ENCODE assay signal across 17 cellular contexts in the genomic region with DNA sequence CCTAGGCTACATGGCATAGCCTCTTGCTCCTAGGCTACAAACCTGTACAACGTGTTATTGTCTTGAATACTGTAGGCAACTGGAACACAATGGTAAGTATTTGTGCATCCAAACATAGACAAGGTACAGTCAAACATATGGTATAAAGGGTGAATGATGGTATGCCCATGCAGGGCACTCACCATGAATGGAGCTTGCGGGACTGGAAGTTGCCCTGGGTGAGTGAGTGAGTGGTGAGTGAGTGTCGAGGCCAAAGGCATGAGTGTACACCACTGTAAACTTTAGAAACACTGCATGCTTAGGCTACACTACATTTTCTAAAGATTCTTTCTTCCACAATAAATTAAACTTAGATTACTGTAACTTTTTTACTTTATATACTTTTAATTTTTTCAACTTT.
DNase-seq lines count a peak whose midpoint lies in the region; ATAC-seq and TF ChIP-seq lines count a peak whose summit lies in the region.
"Had no signal": no experiment of that assay in that cellular context is flagged by ENCODE, and none has a peak within 500 bp of the region (broad histone marks: within the 10 kb centered on the region; RNA-seq: fewer than 3 reads in every experiment).

No MANE protein-coding gene starts in this region.

- no peaks in the 10 kb centered on the region for H3K9me2 ChIP-seq in PC-3 (replicated peaks; ENCODE audit: low read length)

- no peaks in the 10 kb centered on the region for H3K9me3 ChIP-seq in PC-3 (ENCODE audit: low read length)
- H3K9me3 ChIP-seq: BE2C, HAP-1 had no signal

- no peak overlapping the region for H3K4me2 ChIP-seq in PC-3 (ENCODE audit: low read length)

- H3F3A ChIP-seq in PC-3 (ENCODE audit: low read length, unreplicated experiment): no peaks in the 10 kb centered on the region

- no peaks in the 10 kb centered on the region for H3K27me3 ChIP-seq in PC-3 (ENCODE audit: low read length)
- H3K27me3 ChIP-seq: BE2C had no signal

- CTCF ChIA-PET in PC-3 (lab: Charles Lee): interaction anchor here (0.6 to 0.9 kb wide), 3 partner anchors 17 to 337 kb away, joined by 3 read pairs; no protein-coding TSS in a partner anchor

- H3K79me2 ChIP-seq in PC-3 (ENCODE audit: low read length): peaks cover 64% of the 10 kb centered on the region

- BruUV-seq in PC-3 (replicated peaks; lab: Mats Ljungman, UMichigan): no TSS peak

- peaks cover 13% of the 10 kb centered on the region; the same call in 1 of the 2 replicates for H4K20me1 ChIP-seq in PC-3 (ENCODE audit: low read length)

- intact Hi-C loops in PC-3 (cut with micrococcal nuclease): no loop called here
- intact Hi-C loops in left ventricle myocardium superior (cut with micrococcal nuclease): no loop called here

- DNase-seq in ELR (ENCODE audit: low read depth) (peak; percentile 15), PC-3 (peak; percentile 70), epithelial cell of esophagus (ENCODE audit: low read depth) (peak; percentile 39), kidney tubule cell (ENCODE audit: low spot score) (peak; percentile 13), left ventricle myocardium superior (no peak), COLO668 (lab: John Stamatoyannopoulos, UW; ENCODE audit: unreplicated experiment) (no peak), AML-193 (lab: John Stamatoyannopoulos, UW) (no peak)
- DNase-seq: BE2C; CD4-positive, alpha-beta memory T cell; COR-L47; DMS153; DMS79 treated with DMSO at 0.1 percent for 48 hours; EL; GDM1 had no signal

- H3K4me3 ChIP-seq in PC-3 (ENCODE audit: low read length) (no peak overlapping the region), epithelial cell of esophagus (ENCODE audit: low read length) (no peak overlapping the region)
- H3K4me3 ChIP-seq: HAP-1 had no signal

- H2AFZ ChIP-seq in PC-3 (ENCODE audit: low read length): no peak overlapping the region

- H3K4me1 ChIP-seq in PC-3 (ENCODE audit: insufficient read depth, low read length): peaks cover 13% of the 10 kb centered on the region; the same call in 1 of the 2 replicates
- H3K4me1 ChIP-seq: BE2C had no signal

- no peaks in the 10 kb centered on the region for H3K36me3 ChIP-seq in PC-3 (ENCODE audit: low read depth, low read length)
- H3K36me3 ChIP-seq: BE2C, HAP-1 had no signal

- ATAC-seq in PC-3 (peak; percentile 58), GM19328 (IDR thresholded peaks at IDR 0.05; ENCODE audit: unreplicated experiment) (no peak), left ventricle myocardium superior (no peak)

- H3K27ac ChIP-seq in PC-3 (ENCODE audit: low read length): no peak overlapping the region
- H3K27ac ChIP-seq: C4-2B had no signal

- POLR2A ChIA-PET in PC-3 (lab: Charles Lee; ENCODE audit: unreplicated experiment): interaction anchor here (0.6 kb wide), 1 partner anchor 319 kb away, joined by 5 read pairs; no protein-coding TSS in a partner anchor

- H3K9ac ChIP-seq in PC-3 (ENCODE audit: low read length): no peak overlapping the region

- TF ChIP-seq CTCF in PC-3 (conservative IDR thresholded peaks at IDR 0.05; ENCODE audit: low read depth, low read length) (no peak), epithelial cell of esophagus (IDR thresholded peaks at IDR 0.05; ENCODE audit: insufficient read depth, low read depth, low read length, missing control alignments) (no peak)

Comparison
In these comparisons a context has a peak if more than half of its experiments do, and no peak if none do; other contexts are left out.
1. DNase-seq: peak in ELR (single experiment), PC-3 (single experiment), epithelial cell of esophagus (single experiment) and kidney tubule cell (single experiment); none in left ventricle myocardium superior (single experiment), COLO668 (single experiment) and AML-193 (0 of 2).